In the genomic region with DNA sequence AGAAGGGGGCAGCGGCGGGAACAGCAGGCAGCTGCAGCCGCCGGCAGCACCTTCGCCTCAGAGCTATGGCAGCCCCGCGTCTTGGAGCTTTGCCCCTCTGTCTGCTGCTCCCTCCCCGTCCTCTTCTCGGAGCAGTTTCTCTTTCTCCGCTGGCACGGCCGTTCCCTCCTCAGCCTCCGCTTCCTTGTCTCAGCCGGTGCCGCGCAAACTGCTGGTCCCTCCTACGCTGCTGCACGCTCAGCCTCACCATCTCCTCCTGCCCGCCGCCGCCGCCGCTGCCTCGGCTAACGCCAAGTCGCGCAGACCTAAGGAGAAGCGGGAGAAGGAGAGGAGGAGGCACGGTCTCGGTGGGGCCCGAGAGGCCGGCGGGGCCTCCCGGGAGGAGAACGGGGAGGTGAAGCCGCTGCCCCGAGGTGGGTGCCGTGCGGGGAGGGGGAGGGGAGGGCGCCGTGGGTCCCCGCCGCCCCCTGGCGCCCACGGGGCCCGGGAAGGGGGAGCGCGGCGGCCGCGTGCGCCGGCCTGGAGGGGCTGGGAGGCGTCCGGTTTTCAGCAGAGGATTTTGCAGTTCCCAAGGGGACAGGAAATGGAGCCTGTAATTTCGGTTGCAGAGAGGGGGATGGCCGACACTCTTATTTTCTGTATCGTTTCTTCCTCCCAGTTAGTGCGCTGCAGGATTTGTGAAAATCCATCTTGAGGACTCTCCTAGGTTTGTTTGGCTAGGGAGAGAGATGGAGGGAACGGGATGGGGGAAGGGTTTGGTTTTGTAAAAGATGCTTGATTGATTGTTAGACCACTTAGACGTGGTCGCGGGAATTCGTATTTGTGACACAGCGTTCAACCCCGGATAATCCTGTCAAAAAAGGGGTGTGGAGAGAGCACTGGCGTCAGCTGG, we compare ENCODE assay signal across 1 cellular context.
TF ChIP-seq lines count a peak whose summit lies in the region.

No MANE protein-coding gene starts in this region.

TF ChIP-seq in SK-N-SH, 30 proteins besides CTCF, POLR2A, EP300 and RAD21 (continued from another document):
- TF ChIP-seq, protein P1, sequence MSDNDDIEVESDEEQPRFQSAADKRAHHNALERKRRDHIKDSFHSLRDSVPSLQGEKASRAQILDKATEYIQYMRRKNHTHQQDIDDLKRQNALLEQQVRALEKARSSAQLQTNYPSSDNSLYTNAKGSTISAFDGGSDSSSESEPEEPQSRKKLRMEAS (IDR thresholded peaks at IDR 0.05; ENCODE audit: low read depth) = peak; percentile 10; the same call in 1 of the 2 replicates
- TF ChIP-seq SIN3A (IDR thresholded peaks at IDR 0.05; ENCODE audit: borderline replicate concordance, low read depth, low read length) = peak; percentile 89; the same call in 1 of the 2 replicates
- no peak for TF ChIP-seq JUND (IDR thresholded peaks at IDR 0.05)
- TF ChIP-seq TAF1 (IDR thresholded peaks at IDR 0.05; ENCODE audit: borderline replicate concordance, low read depth, low read length) = no peak; the same call in 1 of the 2 replicates
- TF ChIP-seq TCF12 (IDR thresholded peaks at IDR 0.05) = 0 out of 2 replicates have a peak, but pooled peaks have one; percentile 12
- TF ChIP-seq, protein P2, sequence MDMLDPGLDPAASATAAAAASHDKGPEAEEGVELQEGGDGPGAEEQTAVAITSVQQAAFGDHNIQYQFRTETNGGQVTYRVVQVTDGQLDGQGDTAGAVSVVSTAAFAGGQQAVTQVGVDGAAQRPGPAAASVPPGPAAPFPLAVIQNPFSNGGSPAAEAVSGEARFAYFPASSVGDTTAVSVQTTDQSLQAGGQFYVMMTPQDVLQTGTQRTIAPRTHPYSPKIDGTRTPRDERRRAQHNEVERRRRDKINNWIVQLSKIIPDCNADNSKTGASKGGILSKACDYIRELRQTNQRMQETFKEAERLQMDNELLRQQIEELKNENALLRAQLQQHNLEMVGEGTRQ (IDR thresholded peaks at IDR 0.05; ENCODE audit: borderline replicate concordance, low read depth, low read length) = no peak
- TF ChIP-seq SMC3 (IDR thresholded peaks at IDR 0.05; ENCODE audit: low read depth, low read length) = no peak
- no peak for TF ChIP-seq RFX5 (IDR thresholded peaks at IDR 0.05; ENCODE audit: low read length)
- no peak; the same call in 1 of the 2 replicates for TF ChIP-seq POLR2AphosphoS5 (IDR thresholded peaks at IDR 0.05; ENCODE audit: low read depth, low read length)
- no peak for TF ChIP-seq CHD2 (IDR thresholded peaks at IDR 0.05; ENCODE audit: low read length, partially characterized antibody)
- TF ChIP-seq NFIC (IDR thresholded peaks at IDR 0.05; ENCODE audit: borderline replicate concordance) = no peak
- TF ChIP-seq ELF1 (IDR thresholded peaks at IDR 0.05) = no peak
- no peak for TF ChIP-seq GATA2 (CRISPR knock-in tag; IDR thresholded peaks at IDR 0.05)
- TF ChIP-seq FOXM1 (IDR thresholded peaks at IDR 0.05; ENCODE audit: low read depth) = no peak
- TF ChIP-seq YY1 (IDR thresholded peaks at IDR 0.05; ENCODE audit: low read depth) = peak; percentile 70
- TF ChIP-seq, protein P3, sequence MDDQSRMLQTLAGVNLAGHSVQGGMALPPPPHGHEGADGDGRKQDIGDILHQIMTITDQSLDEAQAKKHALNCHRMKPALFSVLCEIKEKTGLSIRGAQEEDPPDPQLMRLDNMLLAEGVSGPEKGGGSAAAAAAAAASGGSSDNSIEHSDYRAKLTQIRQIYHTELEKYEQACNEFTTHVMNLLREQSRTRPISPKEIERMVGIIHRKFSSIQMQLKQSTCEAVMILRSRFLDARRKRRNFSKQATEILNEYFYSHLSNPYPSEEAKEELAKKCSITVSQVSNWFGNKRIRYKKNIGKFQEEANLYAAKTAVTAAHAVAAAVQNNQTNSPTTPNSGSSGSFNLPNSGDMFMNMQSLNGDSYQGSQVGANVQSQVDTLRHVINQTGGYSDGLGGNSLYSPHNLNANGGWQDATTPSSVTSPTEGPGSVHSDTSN (IDR thresholded peaks at IDR 0.05) = no peak
- TF ChIP-seq FOSL2 (IDR thresholded peaks at IDR 0.05; ENCODE audit: borderline replicate concordance, low read depth) = no peak
- TF ChIP-seq, protein P4, sequence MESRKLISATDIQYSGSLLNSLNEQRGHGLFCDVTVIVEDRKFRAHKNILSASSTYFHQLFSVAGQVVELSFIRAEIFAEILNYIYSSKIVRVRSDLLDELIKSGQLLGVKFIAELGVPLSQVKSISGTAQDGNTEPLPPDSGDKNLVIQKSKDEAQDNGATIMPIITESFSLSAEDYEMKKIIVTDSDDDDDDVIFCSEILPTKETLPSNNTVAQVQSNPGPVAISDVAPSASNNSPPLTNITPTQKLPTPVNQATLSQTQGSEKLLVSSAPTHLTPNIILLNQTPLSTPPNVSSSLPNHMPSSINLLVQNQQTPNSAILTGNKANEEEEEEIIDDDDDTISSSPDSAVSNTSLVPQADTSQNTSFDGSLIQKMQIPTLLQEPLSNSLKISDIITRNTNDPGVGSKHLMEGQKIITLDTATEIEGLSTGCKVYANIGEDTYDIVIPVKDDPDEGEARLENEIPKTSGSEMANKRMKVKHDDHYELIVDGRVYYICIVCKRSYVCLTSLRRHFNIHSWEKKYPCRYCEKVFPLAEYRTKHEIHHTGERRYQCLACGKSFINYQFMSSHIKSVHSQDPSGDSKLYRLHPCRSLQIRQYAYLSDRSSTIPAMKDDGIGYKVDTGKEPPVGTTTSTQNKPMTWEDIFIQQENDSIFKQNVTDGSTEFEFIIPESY (IDR thresholded peaks at IDR 0.05; ENCODE audit: borderline replicate concordance, low read depth) = no peak
- TF ChIP-seq EZH2phosphoT487 (IDR thresholded peaks at IDR 0.05; ENCODE audit: borderline replicate concordance, low read depth) = no peak
TF ChIP-seq in SK-N-SH: peak in this region for 6.
